Comparison of ENCODE assay signal across 8 cellular contexts in the genomic region with DNA sequence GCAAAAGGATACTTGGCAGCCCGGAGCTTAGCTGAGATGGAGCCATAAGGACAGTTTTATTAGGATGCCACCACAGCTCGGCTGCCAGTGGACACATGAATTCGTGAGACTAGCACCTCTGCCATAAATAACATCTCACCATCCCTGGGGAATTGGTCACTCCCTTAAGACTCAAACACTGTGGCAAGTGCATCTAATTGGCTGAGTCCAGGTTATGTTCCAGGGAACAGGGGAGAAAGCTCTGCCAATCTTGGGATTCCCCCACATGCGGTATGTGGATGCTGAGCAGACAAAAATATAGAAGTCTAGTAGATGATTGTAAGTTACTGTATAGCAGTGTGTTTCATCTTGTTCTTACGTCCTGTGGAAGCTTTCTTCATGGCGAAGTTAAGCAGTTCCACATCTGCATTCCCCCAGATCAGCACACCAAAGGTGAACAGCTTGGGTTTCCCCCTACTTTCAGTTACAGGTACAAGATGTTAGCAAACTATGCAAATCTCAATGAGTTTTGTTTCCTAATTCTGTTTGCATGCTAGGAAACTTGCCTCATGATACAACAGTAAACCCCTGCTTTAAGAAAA.
DNase-seq lines count a peak whose midpoint lies in the region; ATAC-seq and TF ChIP-seq lines count a peak whose summit lies in the region.

No MANE protein-coding gene starts in this region.

- H3K4me2 ChIP-seq in BLaER1 treated with 17β-estradiol and CSF1 and Interleukin-3, amounts not matched to agents 10 nM and 100 nM: peak overlapping the region in 10 of 11 experiments; percentile 10 to 90 (median 43); a peak in 15 of 22 replicates
- H3K4me2 ChIP-seq in OCI-LY1 (ENCODE audit: low read length): peak overlapping the region; percentile 37

- no peak overlapping the region for H2AFZ ChIP-seq in OCI-LY1 (ENCODE audit: low read length)

- no peaks in the 10 kb centered on the region for H3K27me3 ChIP-seq in BLaER1 treated with 17β-estradiol and CSF1 and Interleukin-3, amounts not matched to agents 10 nM and 100 nM
- no peaks in the 10 kb centered on the region for H3K27me3 ChIP-seq in OCI-LY1 (ENCODE audit: insufficient read depth, low read length)

- H3K9me3 ChIP-seq in BLaER1 treated with 17β-estradiol and CSF1 and Interleukin-3, amounts not matched to agents 10 nM and 100 nM (replicated peaks in 1 of 11): peaks cover 0 to 10% (median 3%) of the 10 kb centered on the region in 11 experiments; a peak in 6 of 22 replicates
- no peaks in the 10 kb centered on the region for H3K9me3 ChIP-seq in OCI-LY1 (ENCODE audit: low read length)

- no peak overlapping the region for H3K9ac ChIP-seq in BLaER1 treated with 17β-estradiol and CSF1 and Interleukin-3, amounts not matched to agents 10 nM and 100 nM
- peak overlapping the region; percentile 42; the same call in 1 of the 2 replicates for H3K9ac ChIP-seq in OCI-LY1 (ENCODE audit: low read length)

- peaks cover 0 to 84% (median 0%) of the 10 kb centered on the region in 11 experiments; a peak in 6 of 22 replicates for H4K20me1 ChIP-seq in BLaER1 treated with 17β-estradiol and CSF1 and Interleukin-3, amounts not matched to agents 10 nM and 100 nM
- no peaks in the 10 kb centered on the region for H4K20me1 ChIP-seq in OCI-LY1 (ENCODE audit: insufficient read depth, low read length)

- no peak for DNase-seq in NCI-H510A (lab: John Stamatoyannopoulos, UW)
- no peak for DNase-seq in ureter (ENCODE audit: low spot score)
- no peak for DNase-seq in retina
- DNase-seq in NCI-H748 (lab: John Stamatoyannopoulos, UW; ENCODE audit: unreplicated experiment): no peak

- H3K9me2 ChIP-seq in OCI-LY1 (ENCODE audit: low read depth, low read length): no peaks in the 10 kb centered on the region

- H3F3A ChIP-seq in OCI-LY1 (ENCODE audit: insufficient read depth, low read length): no peaks in the 10 kb centered on the region

- peak overlapping the region in 3 of 11 experiments; percentile 2 to 43 (median 16); a peak in 3 of 22 replicates for H3K27ac ChIP-seq in BLaER1 treated with 17β-estradiol and CSF1 and Interleukin-3, amounts not matched to agents 10 nM and 100 nM
- peak overlapping the region; percentile 89 for H3K27ac ChIP-seq in OCI-LY1 (ENCODE audit: low read depth, low read length, poor library complexity, severe bottlenecking)

- ATAC-seq in GM18909 (IDR thresholded peaks at IDR 0.05; ENCODE audit: poor library complexity, unreplicated experiment) (peak; percentile 80), HG02840 (IDR thresholded peaks at IDR 0.05; ENCODE audit: low FRiP score, unreplicated experiment) (peak; percentile 77)

- H3K79me2 ChIP-seq in OCI-LY1 (ENCODE audit: insufficient read depth, low read length): no peaks in the 10 kb centered on the region

- H3K36me3 ChIP-seq in BLaER1 treated with 17β-estradiol and CSF1 and Interleukin-3, amounts not matched to agents 10 nM and 100 nM: peaks cover 8 to 91% (median 44%) of the 10 kb centered on the region in 11 experiments; a peak in 20 of 22 replicates
- no peaks in the 10 kb centered on the region for H3K36me3 ChIP-seq in OCI-LY1 (ENCODE audit: insufficient read depth, low read length)

- no peak overlapping the region for H3K4me3 ChIP-seq in BLaER1 treated with 17β-estradiol and CSF1 and Interleukin-3, amounts not matched to agents 10 nM and 100 nM
- H3K4me3 ChIP-seq in OCI-LY1 (ENCODE audit: low read depth, low read length, poor library complexity, severe bottlenecking): no peak overlapping the region

- peaks cover 50 to 81% (median 58%) of the 10 kb centered on the region in 10 experiments for H3K4me1 ChIP-seq in BLaER1 treated with 17β-estradiol and CSF1 and Interleukin-3, amounts not matched to agents 10 nM and 100 nM
- peaks cover 80% of the 10 kb centered on the region for H3K4me1 ChIP-seq in OCI-LY1 (ENCODE audit: insufficient read depth, low read length, severe bottlenecking)

- TF ChIP-seq CTCF in OCI-LY1 (IDR thresholded peaks at IDR 0.05; ENCODE audit: low read length): no peak
